Comparison of ENCODE assay signal across 8 cellular contexts in genomic region chr9:133993635-133994253, GRCh38. TPM values are rescaled to one million over a fixed set of nuclear protein-coding genes. Genes with fewer than 3 reads are reported as not detected.
DNase-seq lines count a peak whose midpoint lies in the region; ATAC-seq, FAIRE-seq and TF ChIP-seq lines count a peak whose summit lies in the region.

No MANE protein-coding gene starts in this region.

- peaks cover 8% of the 10 kb centered on the region for H3K4me1 ChIP-seq in iPS DF 6.9 (ENCODE audit: control insufficient read depth, insufficient read depth, low read length)
- H3K4me1 ChIP-seq in small intestine (ENCODE audit: control insufficient read depth in 2 of 2, insufficient read depth in 1 of 2, low read depth in 1 of 2, low read length in 1 of 2): no peaks in the 10 kb centered on the region

- FAIRE-seq in small intestine (lab: Jason Lieb, UNC): no peak

- H3K27ac ChIP-seq in iPS DF 6.9 (ENCODE audit: low read length) (no peak overlapping the region), small intestine (ENCODE audit: low read depth in 1 of 2, low read length in 1 of 2) (peak overlapping the region; percentile 5 to 91)

- peaks cover 24% of the 10 kb centered on the region for H3K27me3 Mint-ChIP-seq in activated T-cell treated with anti-CD3 and anti-CD28 coated beads, Interleukin-2, amount 50 U/mL, for 24 hours

- H3K4me3 Mint-ChIP-seq in activated T-cell treated with anti-CD3 and anti-CD28 coated beads, Interleukin-2, amount 50 U/mL, for 24 hours: peak overlapping the region; percentile 61

- no peaks in the 10 kb centered on the region for H3K36me3 ChIP-seq in iPS DF 6.9 (ENCODE audit: control insufficient read depth, insufficient read depth, low read length)
- H3K36me3 ChIP-seq in small intestine (ENCODE audit: control insufficient read depth in 2 of 2, insufficient read depth in 2 of 2, low read length in 2 of 2): no peaks in the 10 kb centered on the region

- no peaks in the 10 kb centered on the region for H3K9me3 Mint-ChIP-seq in activated T-cell treated with anti-CD3 and anti-CD28 coated beads, Interleukin-2, amount 50 U/mL, for 24 hours

- peak overlapping the region; percentile 77 for H3K4me3 ChIP-seq in HFF-Myc (replicated peaks; ENCODE audit: low read depth, low read length)
- H3K4me3 ChIP-seq in iPS DF 6.9 (ENCODE audit: low read length): peak overlapping the region; percentile 80; the same call in 1 of the 2 replicates
- H3K4me3 ChIP-seq in small intestine (ENCODE audit: low read depth in 1 of 2, low read length in 2 of 2): peak overlapping the region in 1 of 2 donors; percentile 78

- WGBS in iPS DF 6.9 (ENCODE audit: insufficient coverage, insufficient read length): no CpG with 5 or more reads among the region's 16 CpGs
- 38 to 61% (median 53%) methylated on average over 16 of the region's 16 CpGs for WGBS in small intestine, 3 donors

- no peaks in the 10 kb centered on the region for H3K36me3 Mint-ChIP-seq in activated T-cell treated with anti-CD3 and anti-CD28 coated beads, Interleukin-2, amount 50 U/mL, for 24 hours (ENCODE audit: low read depth)

- TF ChIP-seq CTCF in HFF-Myc (IDR thresholded peaks at IDR 0.05; ENCODE audit: low read depth, low read length, missing control alignments): no peak

- no peaks in the 10 kb centered on the region for H3K27me3 ChIP-seq in iPS DF 6.9 (ENCODE audit: control insufficient read depth, insufficient read depth, low read length)
- H3K27me3 ChIP-seq in small intestine (ENCODE audit: control insufficient read depth in 2 of 2, insufficient read depth in 2 of 2, low read length in 2 of 2): no peaks in the 10 kb centered on the region

- ATAC-seq in HG02798 (IDR thresholded peaks at IDR 0.05; ENCODE audit: poor library complexity, unreplicated experiment): no peak

- H3K9me3 ChIP-seq in iPS DF 6.9 (ENCODE audit: control insufficient read depth, insufficient read depth, low read length) (no peaks in the 10 kb centered on the region), small intestine (ENCODE audit: control insufficient read depth, low read depth) (no peaks in the 10 kb centered on the region)

- H3K27ac Mint-ChIP-seq in activated T-cell treated with anti-CD3 and anti-CD28 coated beads, Interleukin-2, amount 50 U/mL, for 24 hours: no peak overlapping the region

- peaks cover 5% of the 10 kb centered on the region for H3K4me1 Mint-ChIP-seq in activated T-cell treated with anti-CD3 and anti-CD28 coated beads, Interleukin-2, amount 50 U/mL, for 24 hours (ENCODE audit: low read depth)

- DNase-seq in HFF-Myc (ENCODE audit: extremely low read depth, low read depth): no peak
- no peak for DNase-seq in activated T-cell treated with anti-CD3 and anti-CD28 coated beads, Interleukin-2, amount 50 U/mL, for 24 hours
- no peak for DNase-seq in iPS DF 6.9 (ENCODE audit: low read depth, low spot score)
- DNase-seq in small intestine: no peak
- no peak for DNase-seq in DMS53 treated with DMSO at 0.1 percent for 48 hours (lab: John Stamatoyannopoulos, UW; ENCODE audit: unreplicated experiment)
- DNase-seq in NCI-H187 (lab: John Stamatoyannopoulos, UW): no peak
- no peak for DNase-seq in DMS153 treated with DMSO at 0.1 percent for 48 hours (lab: John Stamatoyannopoulos, UW; ENCODE audit: unreplicated experiment)

RNA-seq across cellular contexts. Expression of gene VAV2, which starts 1.6 kb away (rescaled TPM):
- 10 to 100 TPM; 26.7 to 40.3 (median 32.2) TPM for polyA plus RNA-seq in small intestine

RNA-seq across cellular contexts. Expression of gene BRD3OS, which starts 31.5 kb away (rescaled TPM):
- 1 to 10 TPM; 2.0 to 4.8 (median 3.5) TPM for polyA plus RNA-seq in small intestine
